8 cellular contexts compared by ENCODE assay signal in genomic region chr2:106582431-106583143, GRCh38.
A peak's percentile ranks its signal among the peaks of the same experiment; 100 is the strongest.
DNase-seq lines count a peak whose midpoint lies in the region; ATAC-seq and TF ChIP-seq lines count a peak whose summit lies in the region.

No MANE protein-coding gene starts in this region.

- H3K9me3 Mint-ChIP-seq in chondrocyte (ENCODE audit: low read depth), result no peaks in the 10 kb centered on the region

- peak; percentile 87 for TF ChIP-seq CTCF in chondrocyte (IDR thresholded peaks at IDR 0.05)

- H3K27ac Mint-ChIP-seq in chondrocyte (ENCODE audit: unreplicated experiment), result peak overlapping the region; percentile 93

- ATAC-seq in GM18511 (IDR thresholded peaks at IDR 0.05; ENCODE audit: unreplicated experiment) (peak; percentile 80), HG03095 (IDR thresholded peaks at IDR 0.05; ENCODE audit: unreplicated experiment) (peak; percentile 68)

- peak overlapping the region; percentile 76 for H3K4me3 Mint-ChIP-seq in chondrocyte (ENCODE audit: unreplicated experiment)

- H3K27me3 Mint-ChIP-seq in chondrocyte (ENCODE audit: low read depth), result peaks cover 20% of the 10 kb centered on the region

- peaks cover 39% of the 10 kb centered on the region for H3K4me1 Mint-ChIP-seq in chondrocyte (ENCODE audit: low read depth)

- in situ Hi-C loops in ACHN (cut with HindIII; ENCODE audit: low pct_ligation_motif_present, low pct_unique_long_range_greater_than_20kb, low sequenced_read_pairs), result no loop called here

- DNase-seq in ACHN (peak; percentile 84), NCI-H2196 treated with DMSO at 0.1 percent for 48 hours (lab: John Stamatoyannopoulos, UW; ENCODE audit: unreplicated experiment) (peak; percentile 69), chondrocyte (ENCODE audit: low spot score) (no peak), left kidney (ENCODE audit: low read depth, low spot score) (peak; percentile 94)
- DNase-seq in activated CD4-positive, CD25-positive, alpha-beta regulatory T cell treated with anti-CD3 and anti-CD28 coated beads, Interleukin-2, amount 50 U/mL, for 16 hours (ENCODE audit: low read depth, low spot score), result peak; percentile 10
- DNase-seq in stimulated activated CD4-positive, alpha-beta T cell treated with anti-CD3 and anti-CD28 coated beads, Interleukin-2, amount 100 ng/mL, for 48 hours, result peak; percentile 56 to 58

- H3K36me3 Mint-ChIP-seq in chondrocyte (ENCODE audit: low read depth), result no peaks in the 10 kb centered on the region
